ENCODE assay signal across 24 cellular contexts in genomic region chr9:31736581-31737179, GRCh38.
"Had no signal": no experiment of that assay in that cellular context is flagged by ENCODE, and none has a peak within 500 bp of the region (broad histone marks: within the 10 kb centered on the region; RNA-seq: fewer than 3 reads in every experiment).

No MANE protein-coding gene starts in this region.

- H3K36me3 ChIP-seq: esophagus muscularis mucosa, lower lobe of right lung, neutrophil, prostate gland, right atrium auricular region, stomach, tibial artery had no signal

- H3K4me3 ChIP-seq: coronary artery, esophagus muscularis mucosa, lower lobe of right lung, prostate gland, right atrium auricular region, smooth muscle cell, stomach, tibial artery had no signal

- FAIRE-seq: endothelial cell of umbilical vein, keratinocyte had no signal

- H3K27me3 ChIP-seq: esophagus muscularis mucosa, foreskin keratinocyte, neutrophil, right atrium auricular region, stomach, tibial artery had no signal

- H2AFZ ChIP-seq: parathyroid adenoma had no signal

- H3K36me3 Mint-ChIP-seq: natural killer cell, type B pancreatic cell had no signal

- H3K4me3 Mint-ChIP-seq: natural killer cell, type B pancreatic cell had no signal

- H3K9ac ChIP-seq: parathyroid adenoma had no signal

- H3K9me3 ChIP-seq: esophagus muscularis mucosa, lower lobe of right lung, neutrophil, prostate gland, right atrium auricular region, stomach, tibial artery had no signal

- DNase-seq: dermis blood vessel endothelial cell; effector memory CD4-positive, alpha-beta T cell; foreskin keratinocyte; hypothalamus; left ventricle myocardium superior; lower lobe of right lung; natural killer cell; stimulated activated CD4-positive, alpha-beta T cell treated with anti-CD3 and anti-CD28 coated beads, Interleukin-12 subunit alpha, Interleukin-12 subunit beta, amount 100 ng/mL, for 4 hours; stimulated activated CD4-positive, alpha-beta T cell treated with anti-CD3 and anti-CD28 coated beads, Interleukin-1b, Interleukin-23, amount 100 ng/mL, for 48 hours; stimulated activated CD4-positive, alpha-beta T cell treated with anti-CD3 and anti-CD28 coated beads, Interleukin-4, amount 100 ng/mL, for 1 hour; stimulated activated CD8-positive, alpha-beta memory T cell treated with anti-CD3 and anti-CD28 coated beads, Interleukin-4, amount 100 ng/mL, for 48 hours; stimulated activated naive CD4-positive, alpha-beta T cell; stomach; tibial artery had no signal

- H3K79me2 ChIP-seq: parathyroid adenoma had no signal

- H3K4me2 ChIP-seq: smooth muscle cell had no signal

- H3K4me1 ChIP-seq: esophagus muscularis mucosa, lower lobe of right lung, parathyroid adenoma, prostate gland, right atrium auricular region, stomach, tibial artery had no signal

- H3K4me1 Mint-ChIP-seq: natural killer cell had no signal

- H3K9me3 Mint-ChIP-seq: type B pancreatic cell had no signal

- H3K27me3 Mint-ChIP-seq: type B pancreatic cell had no signal

- H3K27ac Mint-ChIP-seq: natural killer cell, type B pancreatic cell had no signal

- H3K27ac ChIP-seq: coronary artery, esophagus muscularis mucosa, foreskin keratinocyte, lower lobe of right lung, neutrophil, parathyroid adenoma, prostate gland, right atrium auricular region, stomach, tibial artery had no signal
